16 cellular contexts compared by ENCODE assay signal in the genomic region with DNA sequence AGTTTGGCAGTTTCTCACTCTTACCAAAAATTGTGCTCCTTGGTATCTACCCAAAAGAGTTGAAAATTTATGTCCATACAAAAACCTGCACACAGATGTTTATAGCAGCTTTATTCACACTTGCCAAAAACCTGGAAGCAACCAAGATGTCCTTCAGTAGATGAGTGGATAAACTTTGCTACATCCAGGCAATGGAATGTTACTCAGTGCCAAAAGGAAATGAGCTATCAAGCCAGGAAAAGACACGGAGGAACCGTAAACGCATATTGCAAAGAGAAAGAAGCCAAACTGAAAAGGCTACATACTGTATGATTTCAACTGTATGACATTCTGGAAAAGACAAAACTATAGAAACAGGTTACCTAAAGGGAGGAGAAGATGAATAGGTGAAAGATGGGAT. TPM values are rescaled to one million over a fixed set of nuclear protein-coding genes. Genes with fewer than 3 reads are reported as not detected.
"Had no signal": no experiment of that assay in that cellular context is flagged by ENCODE, and none has a peak within 500 bp of the region (broad histone marks: within the 10 kb centered on the region; RNA-seq: fewer than 3 reads in every experiment).

No MANE protein-coding gene starts in this region.

- H3K27ac ChIP-seq: brain microvascular endothelial cell, epithelial cell of prostate, parathyroid adenoma, suprapubic skin had no signal

- H3K9ac ChIP-seq: parathyroid adenoma had no signal

- H2AFZ ChIP-seq: parathyroid adenoma had no signal

- DNase-seq: activated CD4-positive, alpha-beta T cell treated with anti-CD3 and anti-CD28 coated beads for 1 hour; activated CD4-positive, alpha-beta T cell treated with anti-CD3 and anti-CD28 coated beads, Interleukin-2, amount 50 U/mL, for 48 hours; activated gamma-delta T cell; amygdala; brain microvascular endothelial cell; cortex of kidney; effector memory CD4-positive, alpha-beta T cell; islet precursor cell; mammary epithelial cell; stimulated activated CD4-positive, alpha-beta T cell treated with anti-CD3 and anti-CD28 coated beads, Interleukin-15, amount 100 ng/mL, for 24 hours; stimulated activated CD4-positive, alpha-beta T cell treated with anti-CD3 and anti-CD28 coated beads, Interleukin-4, amount 100 ng/mL, for 1 hour had no signal

- H3K9me3 Mint-ChIP-seq: activated T-cell treated with anti-CD3 and anti-CD28 coated beads, Interleukin-2, amount 50 U/mL, for 72 hours had no signal

- H3K36me3 ChIP-seq: brain microvascular endothelial cell, suprapubic skin had no signal

- H3K4me1 ChIP-seq: parathyroid adenoma, suprapubic skin had no signal

- H3K9me3 ChIP-seq: suprapubic skin had no signal

- H3K36me3 Mint-ChIP-seq: activated naive CD4-positive, alpha-beta T cell treated with anti-CD3 and anti-CD28 coated beads, Interleukin-2, amount 50 U/mL, for 72 hours had no signal

- H3K79me2 ChIP-seq: parathyroid adenoma had no signal

- H3K27me3 ChIP-seq: brain microvascular endothelial cell, suprapubic skin had no signal

- H3K27ac Mint-ChIP-seq: activated naive CD4-positive, alpha-beta T cell treated with anti-CD3 and anti-CD28 coated beads, Interleukin-2, amount 50 U/mL, for 72 hours; activated T-cell treated with anti-CD3 and anti-CD28 coated beads, Interleukin-2, amount 50 U/mL, for 72 hours had no signal

- H3K4me3 ChIP-seq: suprapubic skin had no signal

RNA-seq across cellular contexts. Expression of a gene that starts 36.1 kb away (rescaled TPM):
- total RNA-seq: mammary epithelial cell had no signal
